ENCODE assay signal across 17 cellular contexts in genomic region chrX:154329284-154329683, GRCh38. TPM values are rescaled to one million over a fixed set of nuclear protein-coding genes. Genes with fewer than 3 reads are reported as not detected.
"Had no signal": no experiment of that assay in that cellular context is flagged by ENCODE, and none has a peak within 500 bp of the region (broad histone marks: within the 10 kb centered on the region; RNA-seq: fewer than 3 reads in every experiment).

No MANE protein-coding gene starts in this region.

- H3K4me3 ChIP-seq: colonic mucosa, esophagus squamous epithelium, heart left ventricle had no signal

- H3K9me3 ChIP-seq: colonic mucosa, esophagus squamous epithelium, heart left ventricle had no signal

- H3K4me1 ChIP-seq: colonic mucosa, foreskin keratinocyte had no signal

- H3K27ac ChIP-seq: colonic mucosa, esophagus squamous epithelium, foreskin keratinocyte, heart left ventricle had no signal

- H3K36me3 ChIP-seq: colonic mucosa, esophagus squamous epithelium, heart left ventricle had no signal

- ATAC-seq: foreskin keratinocyte, left lobe of liver, natural killer cell, sciatic nerve had no signal

- DNase-seq: activated CD4-positive, alpha-beta T cell treated with anti-CD3 and anti-CD28 coated beads for 48 hours; activated CD8-positive, alpha-beta memory T cell treated with anti-CD3 and anti-CD28 coated beads for 24 hours; activated naive CD4-positive, alpha-beta T cell treated with anti-CD3 and anti-CD28 coated beads for 36 hours; colonic mucosa; esophagus squamous epithelium; foreskin keratinocyte; mammary epithelial cell; natural killer cell; stimulated activated CD4-positive, alpha-beta T cell treated with anti-CD3 and anti-CD28 coated beads, Interleukin-12 subunit alpha, Interleukin-12 subunit beta, amount 100 ng/mL, for 4 hours; stimulated activated naive CD4-positive, alpha-beta T cell; substantia nigra had no signal

- H3K27me3 ChIP-seq: esophagus squamous epithelium had no signal

RNA-seq across cellular contexts. Expression of gene TKTL1, which starts 33.7 kb away (rescaled TPM):
- total RNA-seq: activated naive CD4-positive, alpha-beta T cell treated with anti-CD3 and anti-CD28 coated beads for 36 hours; colonic mucosa; esophagus squamous epithelium; foreskin keratinocyte; left lobe of liver; mammary epithelial cell; osteocyte; pulmonary artery endothelial cell had no signal

RNA-seq across cellular contexts. Expression of gene TEX28, which starts 34.4 kb away (rescaled TPM):
- total RNA-seq: activated naive CD4-positive, alpha-beta T cell treated with anti-CD3 and anti-CD28 coated beads for 36 hours; colonic mucosa; esophagus squamous epithelium; foreskin keratinocyte; heart left ventricle; left lobe of liver; mammary epithelial cell; mononuclear cell; osteocyte; pulmonary artery endothelial cell; sciatic nerve had no signal
